16 cellular contexts compared by ENCODE assay signal in the genomic region with DNA sequence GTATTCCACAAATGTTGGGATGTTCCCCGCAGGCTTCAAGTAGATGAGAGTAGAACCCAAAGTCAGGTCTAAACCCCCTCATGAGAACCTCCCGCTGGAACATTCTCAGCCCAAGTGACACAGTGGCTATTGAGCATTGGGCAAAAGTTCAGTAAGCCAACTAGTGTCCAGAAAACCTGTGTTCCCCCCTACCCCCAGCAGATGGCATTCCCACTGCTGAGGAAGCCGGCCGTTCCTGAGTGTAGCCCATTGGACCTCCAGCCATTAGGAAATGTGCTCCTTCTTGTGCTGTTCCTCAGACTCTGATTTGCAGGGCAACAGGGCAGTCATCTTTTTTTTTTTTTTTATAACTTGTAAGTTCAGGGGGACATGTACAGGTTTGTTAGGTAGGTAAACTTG.
DNase-seq lines count a peak whose midpoint lies in the region; ATAC-seq and TF ChIP-seq lines count a peak whose summit lies in the region.
"Had no signal": no experiment of that assay in that cellular context is flagged by ENCODE, and none has a peak within 500 bp of the region (broad histone marks: within the 10 kb centered on the region; RNA-seq: fewer than 3 reads in every experiment).

No MANE protein-coding gene starts in this region.

- intact Hi-C loops in CD8-positive, alpha-beta T cell (cut with DNase I, micrococcal nuclease): loop anchor here in 1 of 2 experiments (5.0 kb wide), 1 partner anchor 36 kb away; no protein-coding TSS in a partner anchor
- intact Hi-C loops in dorsolateral prefrontal cortex (cut with DNase I): no loop called here
- intact Hi-C loops in posterior vena cava (cut with DNase I): no loop called here

- peaks cover 80% of the 10 kb centered on the region for H3K36me3 Mint-ChIP-seq in CD8-positive, alpha-beta T cell
- peaks cover 3% of the 10 kb centered on the region for H3K36me3 Mint-ChIP-seq in T-helper 17 cell (ENCODE audit: low read depth)

- peaks cover 55% of the 10 kb centered on the region for H3K4me1 Mint-ChIP-seq in CD8-positive, alpha-beta T cell (ENCODE audit: low read depth)
- peaks cover 12% of the 10 kb centered on the region for H3K4me1 Mint-ChIP-seq in T-helper 17 cell
- H3K4me1 Mint-ChIP-seq: IgD-negative memory B cell had no signal

- CTCF ChIA-PET in CD8-positive, alpha-beta T cell (lab: Charles Lee): interaction anchor here (0.9 to 1.6 kb wide), 2 partner anchors 38 to 320 kb away, joined by 3 read pairs; no protein-coding TSS in a partner anchor

- H3K9me3 ChIP-seq in CD8-positive, alpha-beta T cell (ENCODE audit: low read length): peaks cover 5% of the 10 kb centered on the region
- no peaks in the 10 kb centered on the region for H3K9me3 ChIP-seq in T-helper 17 cell (ENCODE audit: control insufficient read depth, low read length, poor library complexity, severe bottlenecking)

- H3K27ac ChIP-seq in CD8-positive, alpha-beta T cell (ENCODE audit: low read depth, low read length): no peak overlapping the region
- H3K27ac ChIP-seq in foreskin keratinocyte: no peak overlapping the region
- no peak overlapping the region for H3K27ac ChIP-seq in dorsolateral prefrontal cortex
- H3K27ac ChIP-seq: parathyroid adenoma, tibial nerve had no signal

- H3K27me3 ChIP-seq in CD8-positive, alpha-beta T cell (ENCODE audit: insufficient read depth, low read length): no peaks in the 10 kb centered on the region
- H3K27me3 ChIP-seq in foreskin keratinocyte (no peaks in the 10 kb centered on the region), dorsolateral prefrontal cortex (no peaks in the 10 kb centered on the region)
- H3K27me3 ChIP-seq: tibial nerve had no signal

- peaks cover 27% of the 10 kb centered on the region for H3K4me1 ChIP-seq in CD8-positive, alpha-beta T cell (ENCODE audit: insufficient read depth, low read length)
- no peaks in the 10 kb centered on the region for H3K4me1 ChIP-seq in foreskin keratinocyte
- H3K4me1 ChIP-seq: parathyroid adenoma, tibial nerve had no signal

- no peak overlapping the region for H3K4me3 ChIP-seq in CD8-positive, alpha-beta T cell (ENCODE audit: low read depth, low read length)
- H3K4me3 ChIP-seq in GM12864 (ENCODE audit: low read depth, low read length) (no peak overlapping the region), fibroblast of pulmonary artery (replicated peaks; ENCODE audit: low read depth, low read length) (no peak overlapping the region), dorsolateral prefrontal cortex (no peak overlapping the region)
- H3K4me3 ChIP-seq: tibial nerve had no signal

- no peaks in the 10 kb centered on the region for H3K27me3 Mint-ChIP-seq in CD8-positive, alpha-beta T cell (ENCODE audit: low read depth)
- no peaks in the 10 kb centered on the region for H3K27me3 Mint-ChIP-seq in T-helper 17 cell
- H3K27me3 Mint-ChIP-seq: IgD-negative memory B cell, naive B cell had no signal

- no peak for DNase-seq in CD8-positive, alpha-beta T cell
- no peak for DNase-seq in GM12864 (ENCODE audit: low read depth)
- DNase-seq in T-helper 17 cell: no peak
- no peak for DNase-seq in fibroblast of pulmonary artery (ENCODE audit: low read depth)
- no peak for DNase-seq in foreskin keratinocyte
- DNase-seq in dorsolateral prefrontal cortex: no peak
- no peak for DNase-seq in posterior vena cava (ENCODE audit: low spot score)
- DNase-seq: activated naive CD4-positive, alpha-beta T cell treated with Interleukin-2 at 50 U/mL for 16 hours; foreskin fibroblast; naive B cell; NCI-H1694 treated with DMSO at 0.1 percent for 48 hours; stimulated activated naive CD4-positive, alpha-beta T cell treated with Interleukin-2 at 50 U/mL for 16 hours had no signal

- H3K4me3 Mint-ChIP-seq in CD8-positive, alpha-beta T cell: no peak overlapping the region
- H3K4me3 Mint-ChIP-seq in T-helper 17 cell: no peak overlapping the region
- H3K4me3 Mint-ChIP-seq: naive B cell had no signal

- POLR2A ChIA-PET in CD8-positive, alpha-beta T cell (lab: Charles Lee): interaction anchor here (0.7 to 2.1 kb wide), 3 partner anchors 10 to 18 kb away, joined by 4 to 8 read pairs (median 4); no protein-coding TSS in a partner anchor

- H3K27ac Mint-ChIP-seq in CD8-positive, alpha-beta T cell: peak overlapping the region; percentile 91
- peak overlapping the region; percentile 67 for H3K27ac Mint-ChIP-seq in T-helper 17 cell

- ATAC-seq in CD8-positive, alpha-beta T cell: no peak
- ATAC-seq in T-helper 17 cell (no peak), foreskin keratinocyte (no peak)
- ATAC-seq: Right ventricle myocardium inferior had no signal

- TF ChIP-seq CTCF in CD8-positive, alpha-beta T cell (IDR thresholded peaks at IDR 0.05): no peak
- peak; percentile 17 for TF ChIP-seq CTCF in GM12864 (IDR thresholded peaks at IDR 0.05; ENCODE audit: low read depth, low read length, missing control alignments)
- TF ChIP-seq CTCF in fibroblast of pulmonary artery (IDR thresholded peaks at IDR 0.05; ENCODE audit: low read length, missing control alignments): peak; percentile 4
- no peak for TF ChIP-seq CTCF in foreskin keratinocyte (conservative IDR thresholded peaks at IDR 0.05)
- no peak for TF ChIP-seq CTCF in dorsolateral prefrontal cortex (IDR thresholded peaks at IDR 0.05 in 54 of 56, conservative IDR thresholded peaks at IDR 0.05 in 2 of 56; ENCODE audit: low read depth in 1 of 56, partially characterized antibody in 56 of 56)

- H3K36me3 ChIP-seq in CD8-positive, alpha-beta T cell (ENCODE audit: insufficient read depth, low read length): peaks cover 9% of the 10 kb centered on the region

- peaks cover 27% of the 10 kb centered on the region for H3K9me3 Mint-ChIP-seq in CD8-positive, alpha-beta T cell

Comparison
In these comparisons a context has a peak if more than half of its experiments do, and no peak if none do; other contexts are left out.
1. CTCF ChIP-seq: peak in GM12864 (single experiment) and fibroblast of pulmonary artery (single experiment); none in CD8-positive, alpha-beta T cell (single experiment), foreskin keratinocyte (single experiment) and dorsolateral prefrontal cortex (0 of 56).